ENCODE assay signal across 11 cellular contexts in genomic region chr4:112410364-112410763, GRCh38.
DNase-seq lines count a peak whose midpoint lies in the region; ATAC-seq lines count a peak whose summit lies in the region.
"Had no signal": no experiment of that assay in that cellular context is flagged by ENCODE, and none has a peak within 500 bp of the region (broad histone marks: within the 10 kb centered on the region; RNA-seq: fewer than 3 reads in every experiment).

No MANE protein-coding gene starts in this region.

- ATAC-seq in HG02798 (IDR thresholded peaks at IDR 0.05; ENCODE audit: poor library complexity, unreplicated experiment) (no peak), GM18520 (IDR thresholded peaks at IDR 0.05; ENCODE audit: unreplicated experiment) (no peak)
- ATAC-seq: A549, GM23338, HCT116 had no signal

- DNase-seq in NCI-H345 (lab: John Stamatoyannopoulos, UW) (peak; percentile 21), NCI-H345 treated with DMSO at 0.1 percent for 48 hours (lab: John Stamatoyannopoulos, UW; ENCODE audit: unreplicated experiment) (no peak), NCI-H1436 treated with DMSO at 0.1 percent for 48 hours (lab: John Stamatoyannopoulos, UW) (peak; percentile 84), NCI-H774 (lab: John Stamatoyannopoulos, UW) (peak; percentile 70), left kidney (ENCODE audit: low read depth, low spot score) (peak; percentile 9), DMS114 treated with DMSO at 0.1 percent for 48 hours (lab: John Stamatoyannopoulos, UW; ENCODE audit: unreplicated experiment) (no peak)

Comparison
In these comparisons a context has a peak if more than half of its experiments do, and no peak if none do; other contexts are left out.
1. DNase-seq: peak in NCI-H345 (single experiment), NCI-H1436 treated with DMSO at 0.1 percent for 48 hours (single experiment), NCI-H774 (single experiment) and left kidney (single experiment); none in NCI-H345 treated with DMSO at 0.1 percent for 48 hours (single experiment) and DMS114 treated with DMSO at 0.1 percent for 48 hours (single experiment).